In genomic region chr3:186413615-186414415, GRCh38 we compare ENCODE assay signal across 8 cellular contexts. TPM values are rescaled to one million over a fixed set of nuclear protein-coding genes. Genes with fewer than 3 reads are reported as not detected.
DNase-seq lines count a peak whose midpoint lies in the region; ATAC-seq and TF ChIP-seq lines count a peak whose summit lies in the region.

No MANE protein-coding gene starts in this region.

- H3K4me1 ChIP-seq in neutrophil (ENCODE audit: control insufficient read depth in 1 of 2, insufficient read depth in 1 of 2, low read depth in 1 of 2, low read length in 1 of 2) = peaks cover 14 to 16% of the 10 kb centered on the region in 2 experiments

- DNase-seq in CD14-positive monocyte (ENCODE audit: low spot score) = no peak
- peak; percentile 75 for DNase-seq in NCI-H1105 treated with DMSO at 0.1 percent for 48 hours (lab: John Stamatoyannopoulos, UW)
- peak; percentile 31 to 42 for DNase-seq in activated T-cell treated with anti-CD3 and anti-CD28 coated beads, Interleukin-2, amount 50 U/mL, for 48 hours
- peak; percentile 70 for DNase-seq in glutamatergic neuron
- no peak for DNase-seq in NCI-H1436 treated with DMSO at 0.1 percent for 48 hours (lab: John Stamatoyannopoulos, UW)

- peak overlapping the region; percentile 54 to 59 for H3K4me3 ChIP-seq in neutrophil (ENCODE audit: low read depth in 1 of 2, low read length in 1 of 2)

- intact Hi-C loops in CD14-positive monocyte (cut with micrococcal nuclease) = no loop called here

- H3K4me3 Mint-ChIP-seq in CD14-positive monocyte = peak overlapping the region; percentile 85 to 95
- peak overlapping the region; percentile 90 for H3K4me3 Mint-ChIP-seq in glutamatergic neuron (ENCODE audit: unreplicated experiment)

- no peaks in the 10 kb centered on the region for H3K36me3 Mint-ChIP-seq in CD14-positive monocyte
- H3K36me3 Mint-ChIP-seq in glutamatergic neuron (ENCODE audit: unreplicated experiment) = no peaks in the 10 kb centered on the region

- H3K27me3 Mint-ChIP-seq in CD14-positive monocyte (ENCODE audit: low read depth in 3 of 3) (peaks cover 4 to 6% (median 6%) of the 10 kb centered on the region in 3 donors), glutamatergic neuron (ENCODE audit: unreplicated experiment) (peaks cover 2% of the 10 kb centered on the region)

- TF ChIP-seq CTCF in CD14-positive monocyte (IDR thresholded peaks at IDR 0.05) (no peak), glutamatergic neuron (IDR thresholded peaks at IDR 0.05; ENCODE audit: partially characterized antibody, unreplicated experiment) (no peak), neutrophil (IDR thresholded peaks at IDR 0.05) (no peak)

- H3K36me3 ChIP-seq in neutrophil = no peaks in the 10 kb centered on the region

- ATAC-seq in GM21390 (IDR thresholded peaks at IDR 0.05; ENCODE audit: unreplicated experiment) (peak; percentile 62), HG02798 (IDR thresholded peaks at IDR 0.05; ENCODE audit: poor library complexity, unreplicated experiment) (no peak)

- H3K9me3 Mint-ChIP-seq in CD14-positive monocyte (peaks cover 0 to 5% (median 0%) of the 10 kb centered on the region in 7 donors), glutamatergic neuron (ENCODE audit: unreplicated experiment) (peaks cover 2% of the 10 kb centered on the region)

- H3K27me3 ChIP-seq in neutrophil = no peaks in the 10 kb centered on the region

- H3K27ac ChIP-seq in neutrophil = peak overlapping the region; percentile 4

- H3K4me1 Mint-ChIP-seq in CD14-positive monocyte (peaks cover 21% of the 10 kb centered on the region), glutamatergic neuron (ENCODE audit: low read depth, unreplicated experiment) (peaks cover 16% of the 10 kb centered on the region)

- H3K9me3 ChIP-seq in neutrophil = no peaks in the 10 kb centered on the region

- H3K27ac Mint-ChIP-seq in CD14-positive monocyte (peak overlapping the region in 4 of 7 donors; percentile 9 to 72 (median 44)), glutamatergic neuron (ENCODE audit: unreplicated experiment) (peak overlapping the region; percentile 81)

RNA-seq across cellular contexts. Expression of gene DGKG, which starts 51.8 kb away (rescaled TPM):
- 1 to 10 TPM; 4.2 to 4.3 TPM for polyA plus RNA-seq in CD14-positive monocyte
- 24.1 TPM for total RNA-seq in glutamatergic neuron (ENCODE audit: unreplicated experiment)

Comparison
In these comparisons a context has a peak if more than half of its experiments do, and no peak if none do; other contexts are left out.
1. DNase-seq: peak in NCI-H1105 treated with DMSO at 0.1 percent for 48 hours (single experiment), activated T-cell treated with anti-CD3 and anti-CD28 coated beads, Interleukin-2, amount 50 U/mL, for 48 hours (2 of 2) and glutamatergic neuron (single experiment); none in CD14-positive monocyte (single experiment) and NCI-H1436 treated with DMSO at 0.1 percent for 48 hours (single experiment).